ENCODE assay signal across 14 cellular contexts in the genomic region with DNA sequence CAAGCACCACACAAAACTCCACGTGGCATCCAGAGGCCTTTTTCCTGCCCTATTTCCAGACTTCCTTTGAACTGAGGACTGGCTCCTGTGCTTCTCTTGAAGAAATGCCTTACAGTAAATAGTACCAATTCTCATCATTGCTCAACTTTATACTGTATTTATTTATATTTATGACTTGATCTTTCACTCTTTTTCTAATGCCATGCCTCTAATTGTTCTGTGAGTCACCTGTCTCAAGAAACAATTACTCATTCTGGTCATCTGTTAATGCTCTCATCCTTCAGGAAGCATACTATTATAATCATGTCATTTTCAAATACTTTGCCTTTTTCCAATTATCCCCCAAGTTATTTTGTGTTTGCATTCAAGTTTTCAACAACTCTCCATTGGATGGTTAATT.
DNase-seq lines count a peak whose midpoint lies in the region; ATAC-seq and TF ChIP-seq lines count a peak whose summit lies in the region.
"Had no signal": no experiment of that assay in that cellular context is flagged by ENCODE, and none has a peak within 500 bp of the region (broad histone marks: within the 10 kb centered on the region; RNA-seq: fewer than 3 reads in every experiment).

No MANE protein-coding gene starts in this region.

- H3K27me3 ChIP-seq in PC-3 (ENCODE audit: low read length) (peaks cover 28% of the 10 kb centered on the region), osteoblast (ENCODE audit: insufficient read depth, low read length) (no peaks in the 10 kb centered on the region), smooth muscle cell (ENCODE audit: low read depth) (no peaks in the 10 kb centered on the region)

- TF ChIP-seq CTCF in PC-3 (conservative IDR thresholded peaks at IDR 0.05; ENCODE audit: low read depth, low read length) (no peak), osteoblast (IDR thresholded peaks at IDR 0.05; ENCODE audit: extremely low read depth, low read depth, low read length) (no peak), smooth muscle cell (IDR thresholded peaks at IDR 0.05; ENCODE audit: borderline replicate concordance, insufficient read depth, poor library complexity, severe bottlenecking) (no peak)

- no peaks in the 10 kb centered on the region for H3K36me3 Mint-ChIP-seq in T-cell
- H3K36me3 Mint-ChIP-seq: CD14-positive monocyte had no signal

- H3K9ac ChIP-seq in PC-3 (ENCODE audit: low read length) (no peak overlapping the region), smooth muscle cell (ENCODE audit: low read depth) (no peak overlapping the region)

- no peaks in the 10 kb centered on the region for H4K20me1 ChIP-seq in PC-3 (ENCODE audit: low read length)
- H4K20me1 ChIP-seq in osteoblast (ENCODE audit: insufficient read depth, low read length) = no peaks in the 10 kb centered on the region
- no peaks in the 10 kb centered on the region for H4K20me1 ChIP-seq in smooth muscle cell (ENCODE audit: low read depth)

- POLR2A ChIA-PET in PC-3 (lab: Charles Lee; ENCODE audit: unreplicated experiment) = no interaction called here
- POLR2A ChIA-PET in T-cell (lab: Charles Lee) = no interaction called here

- no peak overlapping the region for H3K4me3 Mint-ChIP-seq in T-cell
- H3K4me3 Mint-ChIP-seq: CD14-positive monocyte had no signal

- H3K27ac ChIP-seq in PC-3 (ENCODE audit: low read length) (peak overlapping the region; percentile 33; the same call in 1 of the 2 replicates), epithelial cell of prostate (peak overlapping the region; percentile 43), osteoblast (ENCODE audit: low read depth, low read length) (no peak overlapping the region), smooth muscle cell (ENCODE audit: low read depth) (no peak overlapping the region)

- DNase-seq in GM03348 (ENCODE audit: low spot score) = peak; percentile 30
- peak; percentile 48 for DNase-seq in PC-3
- DNase-seq in epithelial cell of prostate (ENCODE audit: low read depth, low spot score) = no peak
- peak; percentile 26 for DNase-seq in osteoblast (ENCODE audit: insufficient read length, low spot score, missing footprints)
- DNase-seq in smooth muscle cell (lab: John Stamatoyannopoulos, UW; ENCODE audit: unreplicated experiment) = no peak
- DNase-seq in T-cell = no peak
- DNase-seq: DMS79 treated with DMSO at 0.1 percent for 48 hours, HCEC 1CT, NCI-H1105 treated with DMSO at 0.1 percent for 48 hours, NCI-H187, NCI-H226, NCI-H524 treated with DMSO at 0.1 percent for 48 hours had no signal

- CTCF ChIA-PET in PC-3 (lab: Charles Lee) = no interaction called here
- CTCF ChIA-PET in T-cell (lab: Charles Lee) = no interaction called here

- H3K4me3 ChIP-seq in PC-3 (ENCODE audit: low read length) (no peak overlapping the region), osteoblast (ENCODE audit: insufficient read depth, low read length) (no peak overlapping the region), smooth muscle cell (no peak overlapping the region)

- 73% methylated on average over 1 of the region's 1 CpG for WGBS in smooth muscle cell (ENCODE audit: low lambda C conversion rate)

- H3K4me1 Mint-ChIP-seq in T-cell = no peaks in the 10 kb centered on the region
- H3K4me1 Mint-ChIP-seq: CD14-positive monocyte had no signal

- H2AFZ ChIP-seq in PC-3 (ENCODE audit: low read length) (no peak overlapping the region), osteoblast (ENCODE audit: low read length) (no peak overlapping the region), smooth muscle cell (ENCODE audit: low read depth) (no peak overlapping the region)

- intact Hi-C loops in PC-3 (cut with micrococcal nuclease) = no loop called here

- H3K4me2 ChIP-seq in PC-3 (ENCODE audit: low read length) (no peak overlapping the region), osteoblast (ENCODE audit: insufficient read depth, low read length) (no peak overlapping the region), smooth muscle cell (no peak overlapping the region)

- H3K9me3 ChIP-seq in PC-3 (ENCODE audit: low read length) (no peaks in the 10 kb centered on the region), osteoblast (ENCODE audit: low read depth, low read length) (no peaks in the 10 kb centered on the region), smooth muscle cell (replicated peaks; ENCODE audit: low read depth) (no peaks in the 10 kb centered on the region)

- H3K27ac Mint-ChIP-seq in T-cell = no peak overlapping the region
- H3K27ac Mint-ChIP-seq: CD14-positive monocyte had no signal

- ATAC-seq in PC-3 (no peak), T-cell (replicated peaks in 1 of 4) (no peak), HG02981 (IDR thresholded peaks at IDR 0.05; ENCODE audit: unreplicated experiment) (no peak)

- peaks cover 3 to 7% of the 10 kb centered on the region in 2 donors for H3K27me3 Mint-ChIP-seq in T-cell

- H3F3A ChIP-seq in PC-3 (ENCODE audit: low read length, unreplicated experiment) (peaks cover 4% of the 10 kb centered on the region), smooth muscle cell (ENCODE audit: low read depth) (no peaks in the 10 kb centered on the region)

- BruUV-seq in PC-3 (replicated peaks; lab: Mats Ljungman, UMichigan) = no TSS peak

- H3K9me2 ChIP-seq in PC-3 (replicated peaks; ENCODE audit: low read length) = no peaks in the 10 kb centered on the region

- H3K4me1 ChIP-seq in PC-3 (ENCODE audit: insufficient read depth, low read length) = peaks cover 31% of the 10 kb centered on the region
- no peaks in the 10 kb centered on the region for H3K4me1 ChIP-seq in osteoblast (ENCODE audit: insufficient read depth, low read length)
- no peaks in the 10 kb centered on the region for H3K4me1 ChIP-seq in smooth muscle cell (ENCODE audit: low read depth)

- H3K36me3 ChIP-seq in PC-3 (ENCODE audit: low read depth, low read length) (no peaks in the 10 kb centered on the region), osteoblast (ENCODE audit: insufficient read depth, low read length) (no peaks in the 10 kb centered on the region), smooth muscle cell (ENCODE audit: low read depth) (no peaks in the 10 kb centered on the region)

- no peaks in the 10 kb centered on the region for H3K9me3 Mint-ChIP-seq in T-cell

- H3K79me2 ChIP-seq in PC-3 (ENCODE audit: low read length) (no peaks in the 10 kb centered on the region), osteoblast (ENCODE audit: insufficient read depth, low read length) (no peaks in the 10 kb centered on the region), smooth muscle cell (ENCODE audit: low read depth) (no peaks in the 10 kb centered on the region)

Comparison
In these comparisons a context has a peak if more than half of its experiments do, and no peak if none do; other contexts are left out.
1. DNase-seq: peak in GM03348 (single experiment), PC-3 (single experiment) and osteoblast (single experiment); none in epithelial cell of prostate (single experiment), smooth muscle cell (single experiment) and T-cell (0 of 34).
2. H3K27ac ChIP-seq: peak in PC-3 (single experiment) and epithelial cell of prostate (single experiment); none in osteoblast (single experiment) and smooth muscle cell (single experiment).